ENCODE assay signal across 22 cellular contexts in the genomic region with DNA sequence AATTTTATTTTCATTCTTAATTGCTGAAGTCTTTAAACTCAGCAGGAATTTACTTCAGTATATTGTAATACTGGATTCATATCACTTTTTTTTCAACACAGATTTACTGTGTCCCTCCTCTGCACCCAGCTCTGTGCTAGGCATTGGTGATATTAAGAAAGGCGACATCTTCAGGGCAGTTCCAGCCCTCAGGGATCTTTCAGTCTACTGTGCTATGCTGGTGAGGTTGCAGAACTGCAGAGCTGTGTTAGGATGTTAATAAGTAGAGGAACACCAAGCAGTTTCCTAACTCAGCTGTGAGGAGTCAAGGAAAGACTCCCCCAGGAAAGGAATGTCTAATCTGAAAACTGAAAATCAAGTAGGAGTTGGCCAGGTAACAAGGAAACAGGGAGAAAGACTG.
DNase-seq lines count a peak whose midpoint lies in the region; ATAC-seq, FAIRE-seq and TF ChIP-seq lines count a peak whose summit lies in the region.
"Had no signal": no experiment of that assay in that cellular context is flagged by ENCODE, and none has a peak within 500 bp of the region (broad histone marks: within the 10 kb centered on the region; RNA-seq: fewer than 3 reads in every experiment).

No MANE protein-coding gene starts in this region.

- no peak for TF ChIP-seq CTCF in HepG2 (CRISPR knock-in tag; IDR thresholded peaks at IDR 0.05)
- no peak for TF ChIP-seq CTCF in right lobe of liver (IDR thresholded peaks at IDR 0.05)
- 0 out of 2 replicates have a peak, but pooled peaks have one; percentile 5 for TF ChIP-seq CTCF in OCI-LY1 (IDR thresholded peaks at IDR 0.05; ENCODE audit: low read length)
- no peak for TF ChIP-seq CTCF in VCaP (conservative IDR thresholded peaks at IDR 0.05)

- H3K36me3 ChIP-seq in HepG2 (replicated peaks in 1 of 2; ENCODE audit: control insufficient read depth in 1 of 2, insufficient read depth in 2 of 2, low read length in 2 of 2) (no peaks in the 10 kb centered on the region), right lobe of liver (no peaks in the 10 kb centered on the region), OCI-LY1 (ENCODE audit: insufficient read depth, low read length) (no peaks in the 10 kb centered on the region)
- H3K36me3 ChIP-seq: BLaER1, HAP-1 had no signal

- H4K20me1 ChIP-seq in HepG2 (ENCODE audit: insufficient read depth, low read length) (no peaks in the 10 kb centered on the region), OCI-LY1 (ENCODE audit: insufficient read depth, low read length) (no peaks in the 10 kb centered on the region)
- H4K20me1 ChIP-seq: BLaER1 had no signal

- POLR2A ChIA-PET in HepG2 (lab: Yijun Ruan, JAX): no interaction called here

- intact Hi-C loops in HepG2 (cut with micrococcal nuclease; ENCODE audit: unreplicated experiment): no loop called here
- intact Hi-C loops in right lobe of liver (cut with DNase I): no loop called here
- intact Hi-C loops in Right ventricle myocardium superior (cut with DNase I): no loop called here

- no peak for TF ChIP-seq RAD21 in HepG2 (CRISPR knock-in tag; IDR thresholded peaks at IDR 0.05)

- in situ Hi-C loops in HepG2 (cut with HindIII; ENCODE audit: extremely low pct_ligation_motif_present, low pct_unique_long_range_greater_than_20kb): no loop called here

- ATAC-seq in HepG2 (peak; percentile 54), right lobe of liver (no peak), Right ventricle myocardium superior (ENCODE audit: poor library complexity) (no peak), GM18519 (IDR thresholded peaks at IDR 0.05; ENCODE audit: low FRiP score, unreplicated experiment) (no peak), esophagus mucosa (no peak)
- ATAC-seq: GM12878 had no signal

- H3K27ac ChIP-seq in HepG2 (ENCODE audit: extremely low read length, insufficient read depth, low read length) (no peak overlapping the region), right lobe of liver (no peak overlapping the region), OCI-LY1 (ENCODE audit: low read depth, low read length, poor library complexity, severe bottlenecking) (no peak overlapping the region), VCaP (peak overlapping the region; percentile 96)
- H3K27ac ChIP-seq: 22Rv1, BLaER1 had no signal

- H3K27me3 ChIP-seq in HepG2 (ENCODE audit: control insufficient read depth in 1 of 2, insufficient read depth in 2 of 2, low read length in 2 of 2) (no peaks in the 10 kb centered on the region), right lobe of liver (no peaks in the 10 kb centered on the region), OCI-LY1 (ENCODE audit: insufficient read depth, low read length) (no peaks in the 10 kb centered on the region)
- H3K27me3 ChIP-seq: BLaER1 had no signal

- no peaks in the 10 kb centered on the region for H3K9me3 ChIP-seq in HepG2 (ENCODE audit: low read length)
- no peaks in the 10 kb centered on the region for H3K9me3 ChIP-seq in right lobe of liver
- H3K9me3 ChIP-seq in OCI-LY1 (ENCODE audit: low read length): no peaks in the 10 kb centered on the region
- H3K9me3 ChIP-seq: BLaER1, HAP-1 had no signal

- H2AFZ ChIP-seq in HepG2 (ENCODE audit: low read length): no peak overlapping the region
- no peak overlapping the region for H2AFZ ChIP-seq in OCI-LY1 (ENCODE audit: low read length)

- no peaks in the 10 kb centered on the region for H3K4me1 ChIP-seq in HepG2 (ENCODE audit: insufficient read depth, low read length)
- H3K4me1 ChIP-seq in right lobe of liver: no peaks in the 10 kb centered on the region
- no peaks in the 10 kb centered on the region for H3K4me1 ChIP-seq in OCI-LY1 (ENCODE audit: insufficient read depth, low read length, severe bottlenecking)

- no peaks in the 10 kb centered on the region for H3F3A ChIP-seq in OCI-LY1 (ENCODE audit: insufficient read depth, low read length)

- no peaks in the 10 kb centered on the region for H3K79me2 ChIP-seq in HepG2 (ENCODE audit: insufficient read depth, low read length)
- H3K79me2 ChIP-seq in OCI-LY1 (ENCODE audit: insufficient read depth, low read length): no peaks in the 10 kb centered on the region

- H3K4me2 ChIP-seq in HepG2 (ENCODE audit: low read depth, low read length) (no peak overlapping the region), OCI-LY1 (ENCODE audit: low read length) (no peak overlapping the region)
- H3K4me2 ChIP-seq: BLaER1 had no signal

- WGBS in HepG2 (ENCODE audit: low lambda C conversion rate): 7% methylated on average over 1 of the region's 1 CpG
- 67% methylated on average over 1 of the region's 1 CpG for WGBS in right lobe of liver (ENCODE audit: insufficient coverage, low coverage, low lambda C conversion rate, missing lambda C conversion rate)

- CTCF ChIA-PET in HepG2 (lab: Yijun Ruan, JAX; ENCODE audit: low intra/inter-chr PET ratio, low total read pairs): no interaction called here

- H3K9ac ChIP-seq in HepG2 (ENCODE audit: insufficient read depth, low read depth, low read length) (no peak overlapping the region), OCI-LY1 (ENCODE audit: low read length) (no peak overlapping the region)
- H3K9ac ChIP-seq: BLaER1 had no signal

- no peak for TF ChIP-seq EP300 in HepG2 (IDR thresholded peaks at IDR 0.05; ENCODE audit: low read depth in 2 of 2, low read length in 2 of 2)
- no peak for TF ChIP-seq EP300 in HepG2 (CRISPR knock-in tag; IDR thresholded peaks at IDR 0.05; ENCODE audit: borderline replicate concordance)

- BruUV-seq in HepG2 (replicated peaks; lab: Mats Ljungman, UMichigan): no TSS peak

- H3K4me3 ChIP-seq in HepG2 (replicated peaks in 1 of 3; ENCODE audit: insufficient read depth in 1 of 3, low read depth in 2 of 3, low read length in 3 of 3): no peak overlapping the region
- H3K4me3 ChIP-seq in right lobe of liver: no peak overlapping the region
- H3K4me3 ChIP-seq in OCI-LY1 (ENCODE audit: low read depth, low read length, poor library complexity, severe bottlenecking): no peak overlapping the region
- H3K4me3 ChIP-seq: BLaER1, GM12878, HAP-1 had no signal

- no peak for FAIRE-seq in HepG2 (lab: Jason Lieb, UNC)
- FAIRE-seq: A204.1, D721Med, GM12878, H54 had no signal

- TF ChIP-seq POLR2A in HepG2 (IDR thresholded peaks at IDR 0.05; ENCODE audit: insufficient read depth in 1 of 2, low read depth in 2 of 2, low read length in 2 of 2): no peak
- TF ChIP-seq POLR2A in right lobe of liver (IDR thresholded peaks at IDR 0.05): no peak

- H3K9me2 ChIP-seq in OCI-LY1 (ENCODE audit: low read depth, low read length): no peaks in the 10 kb centered on the region

- DNase-seq in HepG2 (ENCODE audit: low spot score): no peak
- no peak for DNase-seq in right lobe of liver
- DNase-seq in Right ventricle myocardium superior: no peak
- DNase-seq in amygdala (lab: John Stamatoyannopoulos, UW): no peak
- DNase-seq: CD4-positive, alpha-beta T cell; CD8-positive, alpha-beta memory T cell; DMS 273 treated with DMSO at 0.1 percent for 48 hours; DMS79; EL; GDM1; GOT3 had no signal

TF ChIP-seq in HepG2, 621 proteins besides CTCF, POLR2A, EP300 and RAD21:
- no peak for TF ChIP-seq TOE1 (CRISPR knock-in tag; IDR thresholded peaks at IDR 0.05)
- no peak for TF ChIP-seq ZNF501 (CRISPR knock-in tag; IDR thresholded peaks at IDR 0.05)
- TF ChIP-seq, protein P1, sequence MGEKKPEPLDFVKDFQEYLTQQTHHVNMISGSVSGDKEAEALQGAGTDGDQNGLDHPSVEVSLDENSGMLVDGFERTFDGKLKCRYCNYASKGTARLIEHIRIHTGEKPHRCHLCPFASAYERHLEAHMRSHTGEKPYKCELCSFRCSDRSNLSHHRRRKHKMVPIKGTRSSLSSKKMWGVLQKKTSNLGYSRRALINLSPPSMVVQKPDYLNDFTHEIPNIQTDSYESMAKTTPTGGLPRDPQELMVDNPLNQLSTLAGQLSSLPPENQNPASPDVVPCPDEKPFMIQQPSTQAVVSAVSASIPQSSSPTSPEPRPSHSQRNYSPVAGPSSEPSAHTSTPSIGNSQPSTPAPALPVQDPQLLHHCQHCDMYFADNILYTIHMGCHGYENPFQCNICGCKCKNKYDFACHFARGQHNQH (CRISPR knock-in tag; IDR thresholded peaks at IDR 0.05): no peak
- TF ChIP-seq ZNF816 (CRISPR knock-in tag; IDR thresholded peaks at IDR 0.05; ENCODE audit: borderline replicate concordance): no peak
- TF ChIP-seq ZNF335 (CRISPR knock-in tag; IDR thresholded peaks at IDR 0.05): no peak
- no peak for TF ChIP-seq HMGA1 (CRISPR knock-in tag; conservative IDR thresholded peaks at IDR 0.05)
